Comparison of ENCODE assay signal across 9 cellular contexts in genomic region chrX:104113237-104113965, GRCh38. TPM values are rescaled to one million over a fixed set of nuclear protein-coding genes. Genes with fewer than 3 reads are reported as not detected.
DNase-seq lines count a peak whose midpoint lies in the region; ATAC-seq, FAIRE-seq and TF ChIP-seq lines count a peak whose summit lies in the region.
"Had no signal": no experiment of that assay in that cellular context is flagged by ENCODE, and none has a peak within 500 bp of the region (broad histone marks: within the 10 kb centered on the region; RNA-seq: fewer than 3 reads in every experiment).

No MANE protein-coding gene starts in this region.

- FAIRE-seq in GM12878 (lab: Jason Lieb, UNC): no peak

- SMC1A ChIA-PET in GM12878 (lab: Charles Lee; ENCODE audit: uncharacterized antibody, unreplicated experiment): interaction anchor here (1.2 to 2.6 kb wide), 2 partner anchors 14 to 268 kb away, joined by 8 to 19 read pairs; no protein-coding TSS in a partner anchor

- H3K9me3 ChIP-seq in ES-I3 (ENCODE audit: control insufficient read depth, insufficient read depth, low read length) (no peaks in the 10 kb centered on the region), HAP-1 (no peaks in the 10 kb centered on the region), T-helper 17 cell (ENCODE audit: control insufficient read depth, low read length, poor library complexity, severe bottlenecking) (no peaks in the 10 kb centered on the region), GM12878 (replicated peaks; ENCODE audit: control insufficient read depth, insufficient read depth, low read length) (no peaks in the 10 kb centered on the region), iPS-18a (ENCODE audit: control insufficient read depth, low read depth, low read length) (no peaks in the 10 kb centered on the region), skeletal muscle tissue (ENCODE audit: control insufficient read depth in 3 of 3, low read length in 3 of 3) (no peaks in the 10 kb centered on the region)
- H3K9me3 ChIP-seq: neutrophil had no signal

- H3K27me3 Mint-ChIP-seq in T-helper 17 cell: no peaks in the 10 kb centered on the region

- H3K27me3 ChIP-seq in HAP-1 (ENCODE audit: low read depth) (no peaks in the 10 kb centered on the region), GM12878 (replicated peaks in 1 of 2; ENCODE audit: control insufficient read depth in 2 of 2, insufficient read depth in 2 of 2, low read length in 1 of 2) (no peaks in the 10 kb centered on the region), iPS-18a (ENCODE audit: control insufficient read depth, insufficient read depth, low read length) (peaks cover 17% of the 10 kb centered on the region), skeletal muscle tissue (ENCODE audit: control insufficient read depth in 3 of 3, insufficient read depth in 3 of 3, low read length in 3 of 3) (peaks cover 0 to 16% (median 0%) of the 10 kb centered on the region in 3 donors)

- peaks cover 2% of the 10 kb centered on the region for H3K36me3 Mint-ChIP-seq in T-helper 17 cell (ENCODE audit: low read depth)

- peak overlapping the region; percentile 87; the same call in 1 of the 2 replicates for H3K9ac ChIP-seq in ES-I3 (ENCODE audit: low read depth, low read length)
- H3K9ac ChIP-seq in GM12878 (ENCODE audit: control insufficient read depth, insufficient read depth, low read length): no peak overlapping the region; the same call in 1 of the 2 replicates
- peak overlapping the region; percentile 88 for H3K9ac ChIP-seq in iPS-18a (ENCODE audit: low read length)
- no peak overlapping the region for H3K9ac ChIP-seq in skeletal muscle tissue (ENCODE audit: low read depth in 1 of 3, low read length in 3 of 3)

- no peaks in the 10 kb centered on the region for H4K20me1 ChIP-seq in GM12878 (ENCODE audit: control insufficient read depth, insufficient read depth)

- no peak for TF ChIP-seq EP300 in GM12878 (IDR thresholded peaks at IDR 0.05; ENCODE audit: borderline replicate concordance in 1 of 2, control insufficient read depth in 1 of 2, low read depth in 2 of 2, low read length in 2 of 2)

- WGBS in GM12878 (ENCODE audit: insufficient coverage, insufficient replicate concordance, low lambda C conversion rate, missing lambda C conversion rate): 34% methylated on average over 20 of the region's 22 CpGs

- H3K4me3 ChIP-seq in HAP-1: peak overlapping the region; percentile 57
- H3K4me3 ChIP-seq in NB4 (ENCODE audit: low read depth, low read length): no peak overlapping the region
- peak overlapping the region; percentile 61; the same call in 1 of the 2 replicates for H3K4me3 ChIP-seq in GM12878
- peak overlapping the region; percentile 90 for H3K4me3 ChIP-seq in iPS-18a (ENCODE audit: low read length)
- peak overlapping the region; percentile 66 to 69 (median 67) for H3K4me3 ChIP-seq in skeletal muscle tissue (ENCODE audit: low read length in 3 of 3)

- DNase-seq in HAP-1 (ENCODE audit: low spot score in 2 of 2) (peak; percentile 85 to 88), NB4 (ENCODE audit: low read depth) (peak; percentile 56), T-helper 17 cell (peak; percentile 16 to 33 (median 19)), GM12878 (ENCODE audit: low read depth, low spot score) (no peak), NCI-H774 (lab: John Stamatoyannopoulos, UW) (no peak)

- H3K36me3 ChIP-seq in ES-I3 (ENCODE audit: insufficient read depth, low read length): no peaks in the 10 kb centered on the region
- H3K36me3 ChIP-seq in HAP-1 (replicated peaks): no peaks in the 10 kb centered on the region
- no peaks in the 10 kb centered on the region for H3K36me3 ChIP-seq in GM12878 (ENCODE audit: control insufficient read depth in 2 of 2, insufficient read depth in 2 of 2, low read length in 1 of 2)
- H3K36me3 ChIP-seq in iPS-18a (ENCODE audit: control insufficient read depth, low read depth, low read length): no peaks in the 10 kb centered on the region
- H3K36me3 ChIP-seq in skeletal muscle tissue (ENCODE audit: control insufficient read depth in 3 of 3, insufficient read depth in 3 of 3, low read length in 3 of 3): no peaks in the 10 kb centered on the region
- H3K36me3 ChIP-seq: neutrophil had no signal

- H3K27ac ChIP-seq in GM12878 (ENCODE audit: control insufficient read depth, insufficient read depth) (no peak overlapping the region), iPS-18a (ENCODE audit: low read length) (no peak overlapping the region), skeletal muscle tissue (ENCODE audit: low read depth, low read length) (no peak overlapping the region)
- H3K27ac ChIP-seq: neutrophil had no signal

- TF ChIP-seq CTCF in NB4 (IDR thresholded peaks at IDR 0.05; ENCODE audit: low read depth, low read length): peak; percentile 49
- TF ChIP-seq CTCF in GM12878 (IDR thresholded peaks at IDR 0.05 in 2 of 3, conservative IDR thresholded peaks at IDR 0.05 in 1 of 3; ENCODE audit: control insufficient read depth in 2 of 3, extremely low read depth in 1 of 3, insufficient read depth in 1 of 3, low read depth in 3 of 3, low read length in 3 of 3): peak; percentile 47 to 55 (median 52); a peak in 5 of 6 replicates

- H3K4me1 ChIP-seq in ES-I3 (ENCODE audit: insufficient read depth, low read length) (peaks cover 4% of the 10 kb centered on the region; the same call in 1 of the 2 replicates), HAP-1 (no peaks in the 10 kb centered on the region; the same call in 1 of the 2 replicates), GM12878 (ENCODE audit: control insufficient read depth, insufficient read depth, low read length) (no peaks in the 10 kb centered on the region), iPS-18a (ENCODE audit: control insufficient read depth, low read depth, low read length) (peaks cover 8% of the 10 kb centered on the region), skeletal muscle tissue (ENCODE audit: control insufficient read depth in 3 of 3, insufficient read depth in 3 of 3, low read length in 3 of 3) (peaks cover 2 to 6% (median 5%) of the 10 kb centered on the region in 3 donors)

- ATAC-seq in T-helper 17 cell (peak; percentile 68), GM12878 (peak; percentile 72)

- in situ Hi-C loops in HAP-1 (cut with MboI; ENCODE audit: low sequenced_read_pairs): no loop called here
- in situ Hi-C loops in GM12878 (cut with MboI): no loop called here

- peaks cover 21% of the 10 kb centered on the region for H3K4me1 Mint-ChIP-seq in T-helper 17 cell

- peak; percentile 51 for TF ChIP-seq RAD21 in GM12878 (IDR thresholded peaks at IDR 0.05; ENCODE audit: insufficient read depth, low read depth, low read length)

- TSS peak; percentile 78 for BruUV-seq in GM12878 (replicated peaks; lab: Mats Ljungman, UMichigan)

- RAD21 ChIA-PET in GM12878 (lab: Charles Lee; ENCODE audit: unreplicated experiment): interaction anchor here (1.2 to 3.1 kb wide), 4 partner anchors 10 to 268 kb away, joined by 3 to 19 read pairs (median 8); no protein-coding TSS in a partner anchor

- intact Hi-C loops in GM12878 (cut with micrococcal nuclease; ENCODE audit: unreplicated experiment): loop anchor here (1.0 to 5.0 kb wide), 3 partner anchors 15 to 426 kb away; partner anchors contain the start of gene MORF4L2

- peak overlapping the region; percentile 62 for H3K4me2 ChIP-seq in GM12878 (ENCODE audit: control insufficient read depth, insufficient read depth)

- peak overlapping the region; percentile 93 for H3K4me3 Mint-ChIP-seq in T-helper 17 cell

- POLR2A ChIA-PET in GM12878 (lab: Charles Lee): interaction anchor here (1.1 kb wide), 1 partner anchor 14 kb away, joined by 3 read pairs; no protein-coding TSS in a partner anchor

- no peak for TF ChIP-seq POLR2A in NB4 (IDR thresholded peaks at IDR 0.05; ENCODE audit: extremely low read depth, insufficient read length)
- TF ChIP-seq POLR2A in GM12878 (IDR thresholded peaks at IDR 0.05; ENCODE audit: low read depth, low read length): no peak

- peak overlapping the region; percentile 24; the same call in 1 of the 2 replicates for H2AFZ ChIP-seq in GM12878 (ENCODE audit: control insufficient read depth, low read depth, low read length)

- H3K27ac Mint-ChIP-seq in T-helper 17 cell: peak overlapping the region; percentile 87

- no peaks in the 10 kb centered on the region for H3K79me2 ChIP-seq in GM12878 (ENCODE audit: control insufficient read depth, insufficient read depth, low read length)

- CTCF ChIA-PET in GM12878 (lab: Yijun Ruan, JAX): interaction anchor here (0.6 to 2.9 kb wide), 12 partner anchors 10 to 334 kb away, joined by 3 to 17 read pairs (median 5); no protein-coding TSS in a partner anchor

RNA-seq across cellular contexts. Expression of gene ZCCHC18, which starts 1.1 kb away (rescaled TPM):
- total RNA-seq in T-helper 17 cell: 1 to 10 TPM; 4.0 to 4.9 TPM
- 2.1 and 2.6 TPM in 2 replicates for total RNA-seq in GM12878 (2013; cell fraction: nucleolus; rRNA removed)
- total RNA-seq in GM12878 (2014; rRNA removed): 2.0 and 3.5 TPM in 2 replicates
- 1.7 and 3.8 TPM in 2 replicates for total RNA-seq in GM12878 (2014; rRNA removed; fragmentation: Illumina TruSeq; extraction: Trizol)
- total RNA-seq in GM12878 (2021): 1.7 and 2.6 TPM in 2 replicates
- 0.63 TPM for polyA plus RNA-seq in GM12878 (2011; ENCODE audit: low read depth)
- 2.6 and 3.0 TPM in 2 replicates for polyA plus RNA-seq in GM12878 (2011; rRNA removed)
- polyA plus RNA-seq in GM12878 (2011; cell fraction: cytosol; rRNA removed): 4.3 and 7.1 TPM in 2 replicates
- 5.7 and 9.2 TPM in 2 replicates for polyA plus RNA-seq in GM12878 (2011; cell fraction: nucleus; rRNA removed)
- polyA plus RNA-seq in GM12878 (2012): 0.66 and 1.9 TPM in 2 replicates
- polyA plus RNA-seq in GM12878 (2014; fragmentation: Illumina TruSeq; extraction: Trizol): 3.0 and 4.2 TPM in 2 replicates
- 1 to 10 TPM; 1.0 to 1.7 TPM for polyA plus RNA-seq in GM12878 (2014; fragmentation: Nextera tagmentation; extraction: Ambion mirVana)
- polyA plus RNA-seq in GM12878 (2014; rRNA removed): 3.1 and 3.6 TPM in 2 replicates
- 1 to 10 TPM; 2.1 to 2.6 TPM for polyA plus RNA-seq in GM12878 (2016; fragmentation: Nextera tagmentation; extraction: Ambion mirVana)
- polyA minus RNA-seq in GM12878 (2011; rRNA and poly(A)+ RNA removed): 1.3 TPM in 2 replicates
- polyA minus RNA-seq in GM12878 (2011; cell fraction: cytosol; rRNA and poly(A)+ RNA removed): not detected in 2 replicates
- 2.1 and 3.5 TPM in 2 replicates for polyA minus RNA-seq in GM12878 (2011; cell fraction: nucleus; rRNA and poly(A)+ RNA removed)
- total RNA-seq in skeletal muscle tissue: 0.52 TPM

RNA-seq across cellular contexts. Expression of gene TMSB15C, which starts 37.4 kb away (rescaled TPM):
- 1 to 10 TPM; 1.6 to 3.1 TPM for total RNA-seq in T-helper 17 cell
- total RNA-seq in GM12878 (2013; cell fraction: nucleolus; rRNA removed): 33.7 and 34.7 TPM in 2 replicates
- total RNA-seq in GM12878 (2014; rRNA removed): 5.5 and 10.6 TPM in 2 replicates
- 8.4 and 8.7 TPM in 2 replicates for total RNA-seq in GM12878 (2014; rRNA removed; fragmentation: Illumina TruSeq; extraction: Trizol)
- 3.9 and 5.6 TPM in 2 replicates for total RNA-seq in GM12878 (2021)
- polyA plus RNA-seq in GM12878 (2011; ENCODE audit: low read depth): 0.68 TPM
- polyA plus RNA-seq in GM12878 (2011; rRNA removed): 10.1 and 14.0 TPM in 2 replicates
- polyA plus RNA-seq in GM12878 (2011; cell fraction: cytosol; rRNA removed): 2.9 and 3.5 TPM in 2 replicates
- polyA plus RNA-seq in GM12878 (2011; cell fraction: nucleus; rRNA removed): 12.6 and 15.2 TPM in 2 replicates
- 1.2 and 1.7 TPM in 2 replicates for polyA plus RNA-seq in GM12878 (2012)
- polyA plus RNA-seq in GM12878 (2014; fragmentation: Illumina TruSeq; extraction: Trizol): 7.1 and 13.4 TPM in 2 replicates
- polyA plus RNA-seq in GM12878 (2014; fragmentation: Nextera tagmentation; extraction: Ambion mirVana): 1 to 10 TPM; 1.1 to 2.5 TPM
- 4.8 and 5.1 TPM in 2 replicates for polyA plus RNA-seq in GM12878 (2014; rRNA removed)
- 1 to 10 TPM in 1 of 2 experiments, under 1 TPM in 1; 0.69 to 1.2 TPM for polyA plus RNA-seq in GM12878 (2016; fragmentation: Nextera tagmentation; extraction: Ambion mirVana)
- polyA minus RNA-seq in GM12878 (2011; rRNA and poly(A)+ RNA removed): 2.6 and 3.1 TPM in 2 replicates
- 1.2 TPM in 1 of 2 replicates, not detected in the other for polyA minus RNA-seq in GM12878 (2011; cell fraction: cytosol; rRNA and poly(A)+ RNA removed)
- polyA minus RNA-seq in GM12878 (2011; cell fraction: nucleus; rRNA and poly(A)+ RNA removed): 5.4 and 8.5 TPM in 2 replicates
- total RNA-seq in skeletal muscle tissue: 7.8 TPM

RNA-seq across cellular contexts. Expression of gene SLC25A53, which starts 43.4 kb away (rescaled TPM):
- total RNA-seq in T-helper 17 cell (1 to 10 TPM; 7.9 to 9.6 TPM), GM12878 (2014; rRNA removed) (7.5 and 8.9 TPM in 2 replicates), GM12878 (2014; rRNA removed; fragmentation: Illumina TruSeq; extraction: Trizol) (6.7 and 7.9 TPM in 2 replicates), GM12878 (2021) (5.5 and 5.6 TPM in 2 replicates), skeletal muscle tissue (10.4 TPM)
- total RNA-seq in GM12878 (2013; cell fraction: nucleolus; rRNA removed): 21.5 and 32.1 TPM in 2 replicates
- polyA plus RNA-seq in GM12878 (2011; ENCODE audit: low read depth): 2.6 TPM
- polyA plus RNA-seq in GM12878 (2011; rRNA removed) (11.4 and 13.9 TPM in 2 replicates), GM12878 (2014; fragmentation: Illumina TruSeq; extraction: Trizol) (9.4 and 10.1 TPM in 2 replicates), GM12878 (2014; fragmentation: Nextera tagmentation; extraction: Ambion mirVana) (1 to 10 TPM; 4.1 to 5.0 TPM), GM12878 (2014; rRNA removed) (8.3 and 10.2 TPM in 2 replicates), GM12878 (2016; fragmentation: Nextera tagmentation; extraction: Ambion mirVana) (1 to 10 TPM; 6.6 to 7.3 TPM)
- 9.5 and 11.6 TPM in 2 replicates for polyA plus RNA-seq in GM12878 (2011; cell fraction: cytosol; rRNA removed)
- 8.4 and 9.7 TPM in 2 replicates for polyA plus RNA-seq in GM12878 (2011; cell fraction: nucleus; rRNA removed)
- 4.2 and 5.5 TPM in 2 replicates for polyA plus RNA-seq in GM12878 (2012)
- polyA minus RNA-seq in GM12878 (2011; rRNA and poly(A)+ RNA removed): 6.6 and 8.4 TPM in 2 replicates
- 2.7 and 6.0 TPM in 2 replicates for polyA minus RNA-seq in GM12878 (2011; cell fraction: cytosol; rRNA and poly(A)+ RNA removed)
- 4.8 and 6.4 TPM in 2 replicates for polyA minus RNA-seq in GM12878 (2011; cell fraction: nucleus; rRNA and poly(A)+ RNA removed)

RNA-seq across cellular contexts. Expression of gene FAM199X, which starts 52.9 kb away (rescaled TPM):
- total RNA-seq in T-helper 17 cell (10 to 100 TPM; 14.1 to 15.0 TPM), GM12878 (2014; rRNA removed) (9.3 and 12.6 TPM in 2 replicates), GM12878 (2014; rRNA removed; fragmentation: Illumina TruSeq; extraction: Trizol) (9.1 and 9.4 TPM in 2 replicates), GM12878 (2021) (9.6 and 9.9 TPM in 2 replicates), skeletal muscle tissue (14.6 TPM)
- 30.2 and 30.8 TPM in 2 replicates for total RNA-seq in GM12878 (2013; cell fraction: nucleolus; rRNA removed)
- polyA plus RNA-seq in GM12878 (2011; ENCODE audit: low read depth): 2.8 TPM
- polyA plus RNA-seq in GM12878 (2011; rRNA removed) (8.9 and 14.8 TPM in 2 replicates), GM12878 (2014; fragmentation: Illumina TruSeq; extraction: Trizol) (8.6 and 10.4 TPM in 2 replicates), GM12878 (2014; fragmentation: Nextera tagmentation; extraction: Ambion mirVana) (1 to 10 TPM; 2.4 to 2.7 TPM), GM12878 (2014; rRNA removed) (5.9 and 7.3 TPM in 2 replicates), GM12878 (2016; fragmentation: Nextera tagmentation; extraction: Ambion mirVana) (10 to 100 TPM in 1 of 2 experiments, 1 to 10 TPM in 1; 9.7 to 10.9 TPM)
- polyA plus RNA-seq in GM12878 (2011; cell fraction: cytosol; rRNA removed): 2.8 and 3.2 TPM in 2 replicates
- polyA plus RNA-seq in GM12878 (2011; cell fraction: nucleus; rRNA removed): 6.5 and 6.8 TPM in 2 replicates
- polyA plus RNA-seq in GM12878 (2012): 5.6 and 6.2 TPM in 2 replicates
- polyA minus RNA-seq in GM12878 (2011; rRNA and poly(A)+ RNA removed): 6.3 and 6.6 TPM in 2 replicates
- 3.1 and 4.1 TPM in 2 replicates for polyA minus RNA-seq in GM12878 (2011; cell fraction: cytosol; rRNA and poly(A)+ RNA removed)
- polyA minus RNA-seq in GM12878 (2011; cell fraction: nucleus; rRNA and poly(A)+ RNA removed): 3.9 and 5.0 TPM in 2 replicates

Comparison
In these comparisons a context has a peak if more than half of its experiments do, and no peak if none do; other contexts are left out.
1. H3K9ac ChIP-seq: peak in ES-I3 (single experiment) and iPS-18a (single experiment); none in GM12878 (single experiment) and skeletal muscle tissue (0 of 3).
2. DNase-seq: peak in HAP-1 (2 of 2), NB4 (single experiment) and T-helper 17 cell (3 of 3); none in GM12878 (single experiment) and NCI-H774 (single experiment).